16 cellular contexts compared by ENCODE assay signal in genomic region chr17:12089809-12090384, GRCh38.
DNase-seq lines count a peak whose midpoint lies in the region; ATAC-seq, FAIRE-seq and TF ChIP-seq lines count a peak whose summit lies in the region.
"Had no signal": no experiment of that assay in that cellular context is flagged by ENCODE, and none has a peak within 500 bp of the region (broad histone marks: within the 10 kb centered on the region; RNA-seq: fewer than 3 reads in every experiment).

No MANE protein-coding gene starts in this region.

- FAIRE-seq in A549 (lab: Jason Lieb, UNC), result peak; percentile 96

- TF ChIP-seq POLR2A in A549 (IDR thresholded peaks at IDR 0.05; ENCODE audit: low read length), result no peak
- no peak for TF ChIP-seq POLR2A in gastrocnemius medialis (IDR thresholded peaks at IDR 0.05)

- BruUV-seq in PC-3 (replicated peaks; lab: Mats Ljungman, UMichigan) (no TSS peak), Caco-2 (replicated peaks; lab: Mats Ljungman, UMichigan) (no TSS peak)

- H2AFZ ChIP-seq in PC-3 (ENCODE audit: low read length), result no peak overlapping the region

- peaks cover 14% of the 10 kb centered on the region for H3K36me3 Mint-ChIP-seq in Caco-2 (ENCODE audit: insufficient read depth, unreplicated experiment)

- peaks cover 17% of the 10 kb centered on the region for H3K79me2 ChIP-seq in PC-3 (ENCODE audit: low read length)

- intact Hi-C loops in PC-3 (cut with micrococcal nuclease) (no loop called here), Caco-2 (cut with micrococcal nuclease; ENCODE audit: unreplicated experiment) (no loop called here), gastrocnemius medialis (cut with DNase I; ENCODE audit: low total_unique reads) (no loop called here)

- peaks cover 8% of the 10 kb centered on the region for H3F3A ChIP-seq in PC-3 (ENCODE audit: low read length, unreplicated experiment)

- H3K4me2 ChIP-seq in A549 (peak overlapping the region; percentile 35), PC-3 (ENCODE audit: low read length) (peak overlapping the region; percentile 75)

- peaks cover 5% of the 10 kb centered on the region; the same call in 1 of the 2 replicates for H4K20me1 ChIP-seq in PC-3 (ENCODE audit: low read length)

- no peak overlapping the region for H3K9ac ChIP-seq in PC-3 (ENCODE audit: low read length)

- in situ Hi-C loops in gastrocnemius medialis (cut with MboI; ENCODE audit: low sequenced_read_pairs in 4 of 4), result no loop called here

- H3K9me2 ChIP-seq in PC-3 (replicated peaks; ENCODE audit: low read length), result no peaks in the 10 kb centered on the region

- H3K36me3 ChIP-seq in PC-3 (ENCODE audit: low read depth, low read length) (peaks cover 15% of the 10 kb centered on the region; the same call in 1 of the 2 replicates), Caco-2 (ENCODE audit: control insufficient read depth, insufficient read depth, low read length) (no peaks in the 10 kb centered on the region), gastrocnemius medialis (no peaks in the 10 kb centered on the region)
- H3K36me3 ChIP-seq: SJCRH30 had no signal

- WGBS in A549 (ENCODE audit: missing lambda C conversion rate), result 59% methylated on average over 3 of the region's 3 CpGs

- H3K27ac ChIP-seq in A549 (no peak overlapping the region), PC-3 (ENCODE audit: low read length) (peak overlapping the region; percentile 57), gastrocnemius medialis (no peak overlapping the region)
- H3K27ac ChIP-seq: heart left ventricle, SJCRH30, spleen had no signal

- H3K4me1 Mint-ChIP-seq in Caco-2 (ENCODE audit: low read depth, unreplicated experiment), result peaks cover 5% of the 10 kb centered on the region
- H3K4me1 Mint-ChIP-seq: mesothelial cell of epicardium had no signal

- no peak for TF ChIP-seq EP300 in A549 (IDR thresholded peaks at IDR 0.05)

- TF ChIP-seq RAD21 in A549 (conservative IDR thresholded peaks at IDR 0.05 in 1 of 2, IDR thresholded peaks at IDR 0.05 in 1 of 2), result no peak

- H3K4me1 ChIP-seq in A549 (peaks cover 18% of the 10 kb centered on the region), PC-3 (ENCODE audit: insufficient read depth, low read length) (peaks cover 20% of the 10 kb centered on the region), Caco-2 (no peaks in the 10 kb centered on the region), gastrocnemius medialis (no peaks in the 10 kb centered on the region)
- H3K4me1 ChIP-seq: spleen had no signal

- DNase-seq in A549 (ENCODE audit: low read depth in 1 of 2, low spot score in 1 of 2) (peak; percentile 12 to 20), HCEC 1CT (peak; percentile 80), PC-3 (peak; percentile 94), fibroblast of pulmonary artery (ENCODE audit: low read depth) (peak; percentile 63), Caco-2 (no peak), mucosa of gallbladder (ENCODE audit: low spot score) (no peak), NCI-H446 treated with DMSO at 0.1 percent for 48 hours (lab: John Stamatoyannopoulos, UW) (no peak), gastrocnemius medialis (no peak)
- DNase-seq: activated CD4-positive, alpha-beta T cell treated with anti-CD3 and anti-CD28 coated beads for 48 hours; heart left ventricle; NCI-H1048; spleen; stimulated activated naive B cell treated with anti-CD40 and anti-IgM and Interleukin-4, amounts not matched to agents 10 μg/mL and 1 μg/mL and 100 μg/mL, for 72 hours had no signal

- no peaks in the 10 kb centered on the region for H3K9me3 Mint-ChIP-seq in Caco-2 (ENCODE audit: unreplicated experiment)
- H3K9me3 Mint-ChIP-seq: CD4-positive, CD25-positive, alpha-beta regulatory T cell; mesothelial cell of epicardium; stimulated activated naive B cell treated with anti-CD40 and anti-IgM and Interleukin-4, amounts not matched to agents 10 μg/mL and 1 μg/mL and 100 μg/mL, for 72 hours had no signal

- no peaks in the 10 kb centered on the region for H3K27me3 ChIP-seq in PC-3 (ENCODE audit: low read length)
- H3K27me3 ChIP-seq in Caco-2 (replicated peaks; ENCODE audit: control insufficient read depth, insufficient read depth, low read length), result no peaks in the 10 kb centered on the region
- no peaks in the 10 kb centered on the region for H3K27me3 ChIP-seq in gastrocnemius medialis
- H3K27me3 ChIP-seq: heart left ventricle, SJCRH30, spleen had no signal

- H3K9me3 ChIP-seq in A549, result no peaks in the 10 kb centered on the region
- no peaks in the 10 kb centered on the region for H3K9me3 ChIP-seq in PC-3 (ENCODE audit: low read length)
- H3K9me3 ChIP-seq in Caco-2, result no peaks in the 10 kb centered on the region
- H3K9me3 ChIP-seq in gastrocnemius medialis, result no peaks in the 10 kb centered on the region
- H3K9me3 ChIP-seq: heart left ventricle, SJCRH30, spleen had no signal

- POLR2A ChIA-PET in A549 (lab: Yijun Ruan, JAX), result interaction anchor here (0.9 kb wide), 1 partner anchor 93 kb away, joined by 3 read pairs; the partner anchor contains the start of gene ZNF18
- POLR2A ChIA-PET in PC-3 (lab: Charles Lee; ENCODE audit: unreplicated experiment), result no interaction called here
- POLR2A ChIA-PET in Caco-2 (lab: Charles Lee), result no interaction called here

- ATAC-seq in A549, result peak; percentile 61 to 66; a peak in 3 of 6 replicates
- ATAC-seq in PC-3, result peak; percentile 98
- ATAC-seq in gastrocnemius medialis, result no peak
- ATAC-seq: heart left ventricle; stimulated activated naive B cell treated with anti-CD40 and anti-IgM and Interleukin-4, amounts not matched to agents 10 μg/mL and 1 μg/mL and 100 μg/mL, for 72 hours had no signal

- no peaks in the 10 kb centered on the region for H3K27me3 Mint-ChIP-seq in Caco-2 (ENCODE audit: insufficient read depth, unreplicated experiment)
- H3K27me3 Mint-ChIP-seq: CD4-positive, CD25-positive, alpha-beta regulatory T cell; stimulated activated naive B cell treated with anti-CD40 and anti-IgM and Interleukin-4, amounts not matched to agents 10 μg/mL and 1 μg/mL and 100 μg/mL, for 72 hours had no signal

- no peak overlapping the region for H3K4me3 ChIP-seq in A549
- H3K4me3 ChIP-seq in PC-3 (ENCODE audit: low read length), result peak overlapping the region; percentile 27; the same call in 1 of the 2 replicates
- H3K4me3 ChIP-seq in fibroblast of pulmonary artery (replicated peaks; ENCODE audit: low read depth, low read length), result no peak overlapping the region
- H3K4me3 ChIP-seq in Caco-2 (ENCODE audit: low read depth, low read length), result no peak overlapping the region
- H3K4me3 ChIP-seq in gastrocnemius medialis, result no peak overlapping the region
- H3K4me3 ChIP-seq: heart left ventricle, SJCRH30, spleen had no signal

- CTCF ChIA-PET in A549 (lab: Yijun Ruan, JAX), result no interaction called here
- CTCF ChIA-PET in PC-3 (lab: Charles Lee), result no interaction called here
- CTCF ChIA-PET in Caco-2 (lab: Charles Lee), result no interaction called here

- TF ChIP-seq CTCF in A549 (IDR thresholded peaks at IDR 0.05) (no peak), PC-3 (conservative IDR thresholded peaks at IDR 0.05; ENCODE audit: low read depth, low read length) (no peak), fibroblast of pulmonary artery (IDR thresholded peaks at IDR 0.05; ENCODE audit: low read length, missing control alignments) (no peak), Caco-2 (IDR thresholded peaks at IDR 0.05; ENCODE audit: insufficient read depth in 1 of 2, low read depth in 1 of 2, low read length in 1 of 2, severe bottlenecking in 1 of 2, unreplicated experiment in 1 of 2) (no peak), gastrocnemius medialis (IDR thresholded peaks at IDR 0.05 in 4 of 5, conservative IDR thresholded peaks at IDR 0.05 in 1 of 5) (no peak)

- H3K4me3 Mint-ChIP-seq in Caco-2 (ENCODE audit: unreplicated experiment), result no peak overlapping the region
- H3K4me3 Mint-ChIP-seq: CD4-positive, CD25-positive, alpha-beta regulatory T cell; mesothelial cell of epicardium; stimulated activated naive B cell treated with anti-CD40 and anti-IgM and Interleukin-4, amounts not matched to agents 10 μg/mL and 1 μg/mL and 100 μg/mL, for 72 hours had no signal

- no peak overlapping the region for H3K27ac Mint-ChIP-seq in Caco-2 (ENCODE audit: unreplicated experiment)
- H3K27ac Mint-ChIP-seq: mesothelial cell of epicardium; stimulated activated naive B cell treated with anti-CD40 and anti-IgM and Interleukin-4, amounts not matched to agents 10 μg/mL and 1 μg/mL and 100 μg/mL, for 72 hours had no signal

TF ChIP-seq in A549, 52 proteins besides CTCF, POLR2A, EP300 and RAD21:
- TF ChIP-seq FOSL2 (IDR thresholded peaks at IDR 0.05), result peak; percentile 53; the same call in 1 of the 2 replicates
- peak; percentile 79 for TF ChIP-seq FOSL2 (CRISPR knock-in tag; IDR thresholded peaks at IDR 0.05)
- no peak for TF ChIP-seq BCL3 (IDR thresholded peaks at IDR 0.05)
- no peak for TF ChIP-seq CBX2 (IDR thresholded peaks at IDR 0.05; ENCODE audit: borderline replicate concordance, low read depth)

Comparison
In these comparisons a context has a peak if more than half of its experiments do, and no peak if none do; other contexts are left out.
1. ATAC-seq: peak in A549 (2 of 2) and PC-3 (single experiment); none in gastrocnemius medialis (0 of 2).
2. DNase-seq: peak in A549 (2 of 2), HCEC 1CT (single experiment), PC-3 (single experiment) and fibroblast of pulmonary artery (single experiment); none in Caco-2 (0 of 2), mucosa of gallbladder (single experiment), NCI-H446 treated with DMSO at 0.1 percent for 48 hours (single experiment) and gastrocnemius medialis (0 of 2).